Comparison of ENCODE assay signal across 9 cellular contexts in the genomic region with DNA sequence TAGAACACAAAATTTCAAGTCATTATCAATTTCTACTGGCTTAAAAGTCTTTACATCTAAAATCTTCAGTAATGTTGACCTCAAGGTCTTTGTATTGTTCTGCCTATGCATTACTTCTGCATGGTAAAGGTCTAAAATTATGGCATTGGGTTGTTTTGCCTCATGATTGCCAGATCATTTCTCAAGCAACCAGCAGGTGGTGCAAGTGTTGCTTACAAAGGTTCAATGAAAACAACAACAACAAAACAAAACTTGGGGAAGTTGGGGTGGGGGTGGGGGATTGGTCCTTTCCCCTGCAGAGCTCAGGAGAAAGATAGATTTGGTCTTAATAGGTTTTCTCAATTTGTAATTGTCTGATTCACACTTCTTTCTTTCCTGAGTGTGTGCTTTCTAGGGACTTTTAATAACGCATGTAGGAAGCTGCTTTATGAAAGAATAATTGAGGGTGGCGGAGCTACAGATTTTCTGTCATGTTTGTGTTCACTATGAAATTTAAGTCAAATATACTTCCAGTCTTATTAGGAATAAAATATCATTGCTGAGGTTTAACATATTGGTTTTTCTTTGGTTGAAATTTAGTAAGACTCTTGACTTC.
A peak's percentile ranks its signal among the peaks of the same experiment; 100 is the strongest.
DNase-seq lines count a peak whose midpoint lies in the region; ATAC-seq and TF ChIP-seq lines count a peak whose summit lies in the region.
"Had no signal": no experiment of that assay in that cellular context is flagged by ENCODE, and none has a peak within 500 bp of the region (broad histone marks: within the 10 kb centered on the region; RNA-seq: fewer than 3 reads in every experiment).

No MANE protein-coding gene starts in this region.

- H3K9ac ChIP-seq in Loucy (ENCODE audit: low read depth, low read length, poor library complexity, severe bottlenecking) = no peak overlapping the region

- H3K4me1 ChIP-seq in Loucy (ENCODE audit: insufficient read depth, low read length, poor library complexity, severe bottlenecking) = no peaks in the 10 kb centered on the region

- no peak overlapping the region for H3K4me3 Mint-ChIP-seq in chondrocyte (ENCODE audit: unreplicated experiment)
- no peak overlapping the region for H3K4me3 Mint-ChIP-seq in stimulated activated memory B cell treated with anti-CD40 and anti-IgM and Interleukin-4, amounts not matched to agents 10 μg/mL and 1 μg/mL and 100 μg/mL, for 72 hours

- no peaks in the 10 kb centered on the region for H4K20me1 ChIP-seq in Loucy (ENCODE audit: insufficient read depth, low read length, poor library complexity, severe bottlenecking)

- H3K4me2 ChIP-seq in Loucy (ENCODE audit: low read depth, low read length, poor library complexity, severe bottlenecking) = no peak overlapping the region

- no peaks in the 10 kb centered on the region for H3K4me1 Mint-ChIP-seq in chondrocyte (ENCODE audit: low read depth)
- H3K4me1 Mint-ChIP-seq in stimulated activated memory B cell treated with anti-CD40 and anti-IgM and Interleukin-4, amounts not matched to agents 10 μg/mL and 1 μg/mL and 100 μg/mL, for 72 hours = no peaks in the 10 kb centered on the region

- H3K27ac Mint-ChIP-seq in chondrocyte (ENCODE audit: unreplicated experiment) = no peak overlapping the region
- no peak overlapping the region for H3K27ac Mint-ChIP-seq in stimulated activated memory B cell treated with anti-CD40 and anti-IgM and Interleukin-4, amounts not matched to agents 10 μg/mL and 1 μg/mL and 100 μg/mL, for 72 hours

- no peaks in the 10 kb centered on the region for H3K27me3 ChIP-seq in Loucy (ENCODE audit: insufficient read depth, low read length, poor library complexity, severe bottlenecking)

- peaks cover 23% of the 10 kb centered on the region for H3K36me3 Mint-ChIP-seq in chondrocyte (ENCODE audit: low read depth)
- no peaks in the 10 kb centered on the region for H3K36me3 Mint-ChIP-seq in stimulated activated memory B cell treated with anti-CD40 and anti-IgM and Interleukin-4, amounts not matched to agents 10 μg/mL and 1 μg/mL and 100 μg/mL, for 72 hours

- no peaks in the 10 kb centered on the region for H3K36me3 ChIP-seq in Loucy (ENCODE audit: insufficient read depth, low read length)

- no peak overlapping the region for H3K4me3 ChIP-seq in GM12865 (ENCODE audit: low read depth, low read length)
- no peak overlapping the region for H3K4me3 ChIP-seq in Loucy (ENCODE audit: low read length, poor library complexity, severe bottlenecking)

- no peaks in the 10 kb centered on the region for H3K9me3 ChIP-seq in Loucy (ENCODE audit: insufficient read depth, low read depth, low read length)

- TF ChIP-seq CTCF in GM12865 (IDR thresholded peaks at IDR 0.05; ENCODE audit: insufficient read depth, low read depth, low read length, missing control alignments) = peak; percentile 30
- peak; percentile 50 for TF ChIP-seq CTCF in Loucy (conservative IDR thresholded peaks at IDR 0.05; ENCODE audit: low read length)
- TF ChIP-seq CTCF in chondrocyte (IDR thresholded peaks at IDR 0.05) = peak; percentile 67

- no peak for ATAC-seq in stimulated activated memory B cell treated with anti-CD40 and anti-IgM and Interleukin-4, amounts not matched to agents 10 μg/mL and 1 μg/mL and 100 μg/mL, for 72 hours

- no peaks in the 10 kb centered on the region for H3F3A ChIP-seq in Loucy (ENCODE audit: low read depth)

- no peaks in the 10 kb centered on the region for H3K27me3 Mint-ChIP-seq in chondrocyte (ENCODE audit: low read depth)
- H3K27me3 Mint-ChIP-seq in stimulated activated memory B cell treated with anti-CD40 and anti-IgM and Interleukin-4, amounts not matched to agents 10 μg/mL and 1 μg/mL and 100 μg/mL, for 72 hours = no peaks in the 10 kb centered on the region

- H3K9me2 ChIP-seq in Loucy (replicated peaks; ENCODE audit: low read depth, low read length) = no peaks in the 10 kb centered on the region

- no peaks in the 10 kb centered on the region for H3K79me2 ChIP-seq in Loucy (ENCODE audit: insufficient read depth, low read length)

- H3K9me3 Mint-ChIP-seq in chondrocyte (ENCODE audit: low read depth) = no peaks in the 10 kb centered on the region
- H3K9me3 Mint-ChIP-seq in stimulated activated memory B cell treated with anti-CD40 and anti-IgM and Interleukin-4, amounts not matched to agents 10 μg/mL and 1 μg/mL and 100 μg/mL, for 72 hours = no peaks in the 10 kb centered on the region

- DNase-seq in GM12865 (ENCODE audit: low read depth) (peak; percentile 32), chondrocyte (ENCODE audit: low spot score) (no peak), nucleus accumbens (lab: John Stamatoyannopoulos, UW) (peak in 38 of 56 donors; percentile 0 to 39 (median 3)), NCI-H1048 (lab: John Stamatoyannopoulos, UW) (no peak)
- DNase-seq in activated CD4-positive, alpha-beta T cell treated with anti-CD3 and anti-CD28 coated beads for 4 hours = no peak
- DNase-seq in activated naive CD4-positive, alpha-beta T cell (lab: John Stamatoyannopoulos, UW) = no peak
- DNase-seq: activated CD8-positive, alpha-beta memory T cell treated with anti-CD3 and anti-CD28 coated beads, Interleukin-2, amount 50 U/mL, for 4 hours had no signal

- no peak overlapping the region for H2AFZ ChIP-seq in Loucy (ENCODE audit: low read length)

Comparison
In these comparisons a context has a peak if more than half of its experiments do, and no peak if none do; other contexts are left out.
1. DNase-seq: peak in GM12865 (single experiment) and nucleus accumbens (38 of 56); none in chondrocyte (single experiment), NCI-H1048 (single experiment), activated CD4-positive, alpha-beta T cell treated with anti-CD3 and anti-CD28 coated beads for 4 hours (0 of 2) and activated naive CD4-positive, alpha-beta T cell (0 of 4).
2. Peak in every context shown above with its lines, with median percentiles within 50 percentile points of each other: CTCF ChIP-seq.